ENCODE assay signal across 8 cellular contexts in the genomic region with DNA sequence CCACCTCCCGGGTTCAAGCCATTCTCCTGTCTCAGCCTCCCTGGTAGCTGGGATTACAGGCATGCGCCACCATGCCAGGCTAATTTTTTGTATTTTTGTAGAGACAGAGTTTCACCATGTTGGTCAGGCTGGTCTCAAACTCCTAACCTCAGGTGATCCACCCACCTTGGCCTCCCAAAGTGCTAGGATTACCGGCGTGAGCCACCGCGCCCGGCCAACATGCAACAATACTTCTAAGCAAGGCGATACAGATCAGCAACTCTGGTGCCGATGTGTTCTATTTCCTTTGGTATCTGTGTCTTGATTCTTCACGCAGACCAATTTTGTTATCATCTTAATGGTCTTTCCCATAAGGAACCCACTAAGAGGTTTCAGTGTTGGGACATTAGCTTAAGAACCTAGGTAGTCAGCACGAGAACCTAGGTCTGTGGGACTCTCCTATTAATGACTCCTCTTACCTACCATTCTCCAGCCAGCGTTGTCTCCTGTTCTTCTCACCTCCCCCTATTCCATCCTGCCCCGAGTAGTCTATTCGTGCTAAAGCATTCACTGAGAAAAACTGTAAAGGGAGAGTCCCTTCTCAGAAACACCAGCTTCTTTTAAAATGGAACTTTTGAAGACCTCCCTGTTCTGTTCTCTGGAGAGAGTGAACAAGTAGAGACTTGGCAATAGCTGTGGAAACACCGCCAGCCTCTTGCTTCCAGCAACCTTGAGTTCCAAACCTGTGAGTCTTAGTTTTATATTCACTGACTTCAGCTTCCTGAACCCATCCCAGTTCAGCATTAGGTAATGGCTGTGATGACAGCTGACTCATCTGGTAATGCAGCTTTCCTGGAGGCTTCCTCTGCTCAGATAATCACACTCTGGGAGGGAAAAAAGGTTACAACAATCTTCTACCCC.
DNase-seq lines count a peak whose midpoint lies in the region; ATAC-seq, FAIRE-seq and TF ChIP-seq lines count a peak whose summit lies in the region.

No MANE protein-coding gene starts in this region.

- no peaks in the 10 kb centered on the region for H3F3A ChIP-seq in MM.1S (ENCODE audit: insufficient read depth, low read length)

- ATAC-seq in thoracic aorta (ENCODE audit: insufficient number of reproducible peaks, low FRiP score, low read depth) = peak; percentile 94
- no peak for ATAC-seq in HG03342 (IDR thresholded peaks at IDR 0.05; ENCODE audit: unreplicated experiment)
- ATAC-seq in GM18868 (IDR thresholded peaks at IDR 0.05; ENCODE audit: unreplicated experiment) = no peak

- peaks cover 37% of the 10 kb centered on the region for H3K4me1 Mint-ChIP-seq in astrocyte (ENCODE audit: low read depth, unreplicated experiment)

- peak overlapping the region; percentile 74 for H3K4me2 ChIP-seq in astrocyte (ENCODE audit: low read length)
- H3K4me2 ChIP-seq in MM.1S (ENCODE audit: low read depth, low read length) = no peak overlapping the region

- TF ChIP-seq CTCF in HFF-Myc (IDR thresholded peaks at IDR 0.05; ENCODE audit: low read depth, low read length, missing control alignments) = no peak
- TF ChIP-seq CTCF in astrocyte (IDR thresholded peaks at IDR 0.05; ENCODE audit: insufficient read depth, low read depth, low read length) = no peak
- no peak for TF ChIP-seq CTCF in kidney epithelial cell (IDR thresholded peaks at IDR 0.05; ENCODE audit: insufficient read depth, low read length, poor library complexity, severe bottlenecking)
- TF ChIP-seq CTCF in thoracic aorta (IDR thresholded peaks at IDR 0.05) = no peak
- no peak for TF ChIP-seq CTCF in MM.1S (IDR thresholded peaks at IDR 0.05; ENCODE audit: low read length)

- H3K4me1 ChIP-seq in astrocyte (ENCODE audit: insufficient read depth, low read length) (peaks cover 28% of the 10 kb centered on the region), thoracic aorta (ENCODE audit: control insufficient read depth in 1 of 2, low read depth in 2 of 2) (peaks cover 6 to 15% of the 10 kb centered on the region in 2 donors), MM.1S (ENCODE audit: low read length) (no peaks in the 10 kb centered on the region)

- no peaks in the 10 kb centered on the region for H3K27me3 ChIP-seq in astrocyte (ENCODE audit: insufficient read depth, low read length)
- no peaks in the 10 kb centered on the region for H3K27me3 ChIP-seq in kidney epithelial cell (ENCODE audit: control insufficient read depth, insufficient read depth, low read length)
- no peaks in the 10 kb centered on the region for H3K27me3 ChIP-seq in thoracic aorta (replicated peaks; ENCODE audit: insufficient read depth)
- H3K27me3 ChIP-seq in MM.1S (replicated peaks; ENCODE audit: insufficient read depth, low read length) = no peaks in the 10 kb centered on the region

- FAIRE-seq in astrocyte (lab: Jason Lieb, UNC) = peak; percentile 93

- peak overlapping the region; percentile 86 for H3K27ac ChIP-seq in astrocyte (ENCODE audit: low read depth, low read length)
- H3K27ac ChIP-seq in thoracic aorta = peak overlapping the region; percentile 58 to 63
- H3K27ac ChIP-seq in MM.1S (ENCODE audit: low read length) = no peak overlapping the region

- no peaks in the 10 kb centered on the region for H3K9me3 ChIP-seq in astrocyte (ENCODE audit: insufficient read depth, low read depth, low read length)
- H3K9me3 ChIP-seq in thoracic aorta = no peaks in the 10 kb centered on the region
- H3K9me3 ChIP-seq in MM.1S (replicated peaks; ENCODE audit: insufficient read depth, low read length) = no peaks in the 10 kb centered on the region

- peak overlapping the region; percentile 27 for H3K4me3 Mint-ChIP-seq in astrocyte (ENCODE audit: unreplicated experiment)

- H2AFZ ChIP-seq in astrocyte (ENCODE audit: low read depth, low read length) (no peak overlapping the region), MM.1S (ENCODE audit: low read length) (no peak overlapping the region)

- no peak overlapping the region for H3K4me3 ChIP-seq in HFF-Myc (replicated peaks; ENCODE audit: low read depth, low read length)
- H3K4me3 ChIP-seq in astrocyte (ENCODE audit: insufficient read depth, low read depth, low read length) = no peak overlapping the region
- H3K4me3 ChIP-seq in kidney epithelial cell (ENCODE audit: low read depth, low read length) = no peak overlapping the region
- H3K4me3 ChIP-seq in thoracic aorta = no peak overlapping the region
- no peak overlapping the region for H3K4me3 ChIP-seq in MM.1S (ENCODE audit: low read length)

- no peaks in the 10 kb centered on the region for H3K79me2 ChIP-seq in astrocyte (ENCODE audit: insufficient read depth, low read length)
- H3K79me2 ChIP-seq in MM.1S (ENCODE audit: low read length) = no peaks in the 10 kb centered on the region

- H3K9ac ChIP-seq in astrocyte (ENCODE audit: low read length) (peak overlapping the region; percentile 66), MM.1S (ENCODE audit: low read length) (no peak overlapping the region)

- DNase-seq in HFF-Myc (ENCODE audit: extremely low read depth, low read depth) = peak; percentile 77
- peak; percentile 98 for DNase-seq in astrocyte (ENCODE audit: low read depth)
- peak; percentile 94 for DNase-seq in kidney epithelial cell (ENCODE audit: low read depth)
- DNase-seq in thoracic aorta (ENCODE audit: low spot score) = peak; percentile 17
- DNase-seq in OCI-M2 (lab: John Stamatoyannopoulos, UW; ENCODE audit: unreplicated experiment) = no peak
- no peak for DNase-seq in MM.1S

- no peaks in the 10 kb centered on the region for H3K9me3 Mint-ChIP-seq in astrocyte (ENCODE audit: unreplicated experiment)

- H3K36me3 Mint-ChIP-seq in astrocyte (ENCODE audit: low read depth, unreplicated experiment) = peaks cover 8% of the 10 kb centered on the region

- H3K36me3 ChIP-seq in astrocyte (ENCODE audit: insufficient read depth, low read length) (no peaks in the 10 kb centered on the region), kidney epithelial cell (ENCODE audit: control insufficient read depth, insufficient read depth, low read length) (no peaks in the 10 kb centered on the region), thoracic aorta (no peaks in the 10 kb centered on the region), MM.1S (replicated peaks; ENCODE audit: insufficient read depth, low read length) (no peaks in the 10 kb centered on the region)

- no peaks in the 10 kb centered on the region for H3K27me3 Mint-ChIP-seq in astrocyte (ENCODE audit: low read depth, unreplicated experiment)

- H4K20me1 ChIP-seq in astrocyte (ENCODE audit: insufficient read depth, low read length) (no peaks in the 10 kb centered on the region), MM.1S (ENCODE audit: insufficient read depth, low read length) (no peaks in the 10 kb centered on the region)

- H3K27ac Mint-ChIP-seq in astrocyte (ENCODE audit: unreplicated experiment) = peak overlapping the region; percentile 92

- H3K9me2 ChIP-seq in MM.1S (replicated peaks; ENCODE audit: insufficient read depth, low read length) = no peaks in the 10 kb centered on the region

Comparison
In these comparisons a context has a peak if more than half of its experiments do, and no peak if none do; other contexts are left out.
1. DNase-seq: peak in HFF-Myc (single experiment), astrocyte (single experiment), kidney epithelial cell (single experiment) and thoracic aorta (single experiment); none in OCI-M2 (single experiment) and MM.1S (single experiment).